ENCODE assay signal across 8 cellular contexts in genomic region chr16:57736419-57737281, GRCh38. TPM values are rescaled to one million over a fixed set of nuclear protein-coding genes. Genes with fewer than 3 reads are reported as not detected.
DNase-seq lines count a peak whose midpoint lies in the region; ATAC-seq, FAIRE-seq and TF ChIP-seq lines count a peak whose summit lies in the region.

No MANE protein-coding gene starts in this region.

- peak; percentile 88 for FAIRE-seq in K562 (lab: Jason Lieb, UNC)

- POLR2A ChIA-PET in K562 (lab: Yijun Ruan, JAX), result interaction anchor here (0.6 to 3.3 kb wide), 17 partner anchors 9 to 189 kb away, joined by 3 to 12 read pairs (median 3); partner anchors contain the start of gene DRC7

- peak overlapping the region; percentile 92 for H3K4me3 ChIP-seq in Jurkat, Clone E6-1 (ENCODE audit: low read length)
- H3K4me3 ChIP-seq in SU-DHL-6 (ENCODE audit: insufficient read depth, low read length, poor library complexity, severe bottlenecking) (peak overlapping the region; percentile 93), K562 (peak overlapping the region; percentile 67), skeletal muscle cell (ENCODE audit: low read depth, low read length) (peak overlapping the region; percentile 87)

- no peaks in the 10 kb centered on the region for H3F3A ChIP-seq in SU-DHL-6 (ENCODE audit: insufficient read depth)

- no peaks in the 10 kb centered on the region for H3K9me1 ChIP-seq in K562 (ENCODE audit: control insufficient read depth, insufficient read depth, low read length)

- H3K9me2 ChIP-seq in SU-DHL-6 (replicated peaks; ENCODE audit: insufficient read depth, low read length), result no peaks in the 10 kb centered on the region

- TF ChIP-seq POLR2A in K562 (conservative IDR thresholded peaks at IDR 0.05), result no peak

- intact Hi-C loops in K562 (cut with micrococcal nuclease), result loop anchor here (5.0 to 10.0 kb wide), 3 partner anchors 44 to 268 kb away; partner anchors contain the start of genes DRC7, USB1 and ZNF319

- H3K27me3 ChIP-seq in SU-DHL-6 (ENCODE audit: low read length) (no peaks in the 10 kb centered on the region), K562 (ENCODE audit: control insufficient read depth in 2 of 2, insufficient read depth in 2 of 2, low read length in 2 of 2) (no peaks in the 10 kb centered on the region)

- H3K36me3 ChIP-seq in SU-DHL-6 (ENCODE audit: low read length) (no peaks in the 10 kb centered on the region), K562 (ENCODE audit: control insufficient read depth, insufficient read depth, low read length) (peaks cover 17% of the 10 kb centered on the region; the same call in 1 of the 3 replicates)

- H3K4me1 ChIP-seq in K562 (replicated peaks in 1 of 2; ENCODE audit: control insufficient read depth in 2 of 2, insufficient read depth in 2 of 2, low read length in 2 of 2), result peaks cover 10 to 44% of the 10 kb centered on the region in 2 experiments; a peak in 3 of 5 replicates

- H3K27ac ChIP-seq in SU-DHL-6 (ENCODE audit: low read depth, low read length), result no peak overlapping the region
- peak overlapping the region; percentile 77 for H3K27ac ChIP-seq in K562 (ENCODE audit: extremely low read depth, low read depth, low read length)

- peak; percentile 26 for ATAC-seq in K562
- ATAC-seq in HG03432 (IDR thresholded peaks at IDR 0.05; ENCODE audit: unreplicated experiment), result no peak

- TF ChIP-seq CTCF in SU-DHL-6 (IDR thresholded peaks at IDR 0.05; ENCODE audit: insufficient read depth, low read length, poor library complexity, severe bottlenecking), result no peak
- peak; percentile 40 to 60 (median 49); a peak in 4 of 6 replicates for TF ChIP-seq CTCF in K562 (IDR thresholded peaks at IDR 0.05 in 2 of 3, conservative IDR thresholded peaks at IDR 0.05 in 1 of 3; ENCODE audit: insufficient read depth in 2 of 3, low read depth in 1 of 3, low read length in 3 of 3)

- H3K9ac ChIP-seq in SU-DHL-6 (ENCODE audit: low read length) (peak overlapping the region; percentile 75), K562 (ENCODE audit: insufficient read depth in 1 of 2, low read depth in 2 of 2, low read length in 2 of 2) (peak overlapping the region; percentile 89)

- CTCF ChIA-PET in K562 (lab: Yijun Ruan, JAX; ENCODE audit: low intra/inter-chr PET ratio), result interaction anchor here (0.7 to 3.6 kb wide), 3 partner anchors 76 to 436 kb away, joined by 3 to 19 read pairs (median 9); no protein-coding TSS in a partner anchor

- H4K20me1 ChIP-seq in SU-DHL-6 (ENCODE audit: low read depth, low read length) (no peaks in the 10 kb centered on the region), K562 (replicated peaks; ENCODE audit: control insufficient read depth, insufficient read depth, low read length) (no peaks in the 10 kb centered on the region)

- no TSS peak for BruUV-seq in K562 (replicated peaks; lab: Mats Ljungman, UMichigan)

- H3K4me2 ChIP-seq in SU-DHL-6 (ENCODE audit: low read depth, low read length, poor library complexity, severe bottlenecking) (peak overlapping the region; percentile 86), K562 (ENCODE audit: insufficient read depth, low read length) (peak overlapping the region; percentile 88)

- peak; percentile 59 to 66 for TF ChIP-seq RAD21 in K562 (CRISPR knock-in tag; conservative IDR thresholded peaks at IDR 0.05 in 1 of 2, IDR thresholded peaks at IDR 0.05 in 1 of 2)

- no peaks in the 10 kb centered on the region for H3K79me2 ChIP-seq in SU-DHL-6 (ENCODE audit: insufficient read depth, low read length)
- H3K79me2 ChIP-seq in K562 (ENCODE audit: control insufficient read depth, insufficient read depth, low read length), result peaks cover 17% of the 10 kb centered on the region

- WGBS in K562 (ENCODE audit: insufficient coverage, low coverage, missing lambda C conversion rate), result 6% methylated on average over 21 of the region's 21 CpGs

- DNase-seq in DMS 273 (lab: John Stamatoyannopoulos, UW; ENCODE audit: unreplicated experiment) (peak; percentile 87), K562 (ENCODE audit: extremely low read depth in 1 of 4, low spot score in 3 of 4) (peak; percentile 53 to 75 (median 54)), iPS-NIHi11 (ENCODE audit: low spot score) (peak; percentile 60), skeletal muscle cell (ENCODE audit: low read depth) (peak; percentile 47), NCI-H1048 (lab: John Stamatoyannopoulos, UW) (no peak)
- peak; percentile 65 for DNase-seq in Jurkat, Clone E6-1 (ENCODE audit: low read depth, low spot score)

- no peak for TF ChIP-seq EP300 in K562 (IDR thresholded peaks at IDR 0.05; ENCODE audit: low read length)

- H3K9me3 ChIP-seq in SU-DHL-6 (ENCODE audit: insufficient read depth, low read length), result peaks cover 8% of the 10 kb centered on the region; the same call in 1 of the 2 replicates
- 0 out of 2 replicates have a peak, but pooled peaks cover 3% of the 10 kb centered on the region for H3K9me3 ChIP-seq in K562 (replicated peaks; ENCODE audit: control insufficient read depth, insufficient read depth, low read depth, low read length)

- in situ Hi-C loops in K562 (cut with MboI), result no loop called here

- H2AFZ ChIP-seq in SU-DHL-6 (ENCODE audit: low read depth, low read length, severe bottlenecking) (no peak overlapping the region), K562 (ENCODE audit: low read depth, low read length) (peak overlapping the region; percentile 84)

TF ChIP-seq in K562, 482 proteins besides CTCF, POLR2A, EP300 and RAD21 (continues in another document):
- peak; percentile 42; the same call in 1 of the 2 replicates for TF ChIP-seq LCOR (CRISPR knock-in tag; IDR thresholded peaks at IDR 0.05)
- TF ChIP-seq FOXA3 (CRISPR knock-in tag; conservative IDR thresholded peaks at IDR 0.05 in 1 of 2, IDR thresholded peaks at IDR 0.05 in 1 of 2), result peak in 1 of 2 experiments; percentile 55; a peak in 2 of 4 replicates
- TF ChIP-seq HNRNPLL (IDR thresholded peaks at IDR 0.05; ENCODE audit: low read depth, low read length, poor library complexity, severe bottlenecking), result peak; percentile 66
- TF ChIP-seq FOXK2 (conservative IDR thresholded peaks at IDR 0.05 in 1 of 2, IDR thresholded peaks at IDR 0.05 in 1 of 2; ENCODE audit: low read depth in 2 of 2), result 0 out of 4 replicates have a peak, but pooled peaks of 1 of the 2 experiments have one; percentile 20
- no peak for TF ChIP-seq STAT5A (IDR thresholded peaks at IDR 0.05; ENCODE audit: borderline replicate concordance, low read length)
- no peak for TF ChIP-seq ZEB2 (IDR thresholded peaks at IDR 0.05)
- TF ChIP-seq MAX (CRISPR knock-in tag; IDR thresholded peaks at IDR 0.05), result peak; percentile 88
- TF ChIP-seq ZNF76 (CRISPR knock-in tag; IDR thresholded peaks at IDR 0.05; ENCODE audit: borderline replicate concordance), result 0 out of 2 replicates have a peak, but pooled peaks have one; percentile 8
- 0 out of 2 replicates have a peak, but pooled peaks have one; percentile 11 for TF ChIP-seq GABPA (tag; conservative IDR thresholded peaks at IDR 0.05; ENCODE audit: low read depth)
- TF ChIP-seq KAT7 (CRISPR knock-in tag; IDR thresholded peaks at IDR 0.05; ENCODE audit: borderline replicate concordance), result 0 out of 2 replicates have a peak, but pooled peaks have one; percentile 46

RNA-seq across cellular contexts. Expression of gene KATNB1, which starts 1.1 kb away (rescaled TPM):
- 45.6 TPM for polyA plus RNA-seq in Jurkat, Clone E6-1 (2012; ENCODE audit: insufficient read depth, insufficient read length)
- total RNA-seq in K562 (2011; cell fraction: chromatin; rRNA removed; ENCODE audit: low replicate concordance), result 32.2 and 108 TPM in 2 replicates
- 85.9 and 107 TPM in 2 replicates for total RNA-seq in K562 (2011; cell fraction: nucleolus; rRNA removed)
- total RNA-seq in K562 (2011; cell fraction: nucleoplasm; rRNA removed), result 35.6 and 47.7 TPM in 2 replicates
- total RNA-seq in K562 (2014; rRNA removed), result 41.7 and 49.9 TPM in 2 replicates
- total RNA-seq in K562 (2014; rRNA removed; fragmentation: Illumina TruSeq; extraction: Trizol), result 11.0 and 12.4 TPM in 2 replicates
- 16.2 and 19.2 TPM in 2 replicates for total RNA-seq in K562 (2015; rRNA removed; fragmentation: Illumina TruSeq; extraction: Trizol)
- total RNA-seq in K562 (2021), result 50.2 and 52.6 TPM in 2 replicates
- polyA plus RNA-seq in K562 (2011; rRNA removed), result 21.9 and 35.8 TPM in 2 replicates
- polyA plus RNA-seq in K562 (2011; cell fraction: cytosol; rRNA removed), result 23.3 and 42.8 TPM in 2 replicates
- 157 and 196 TPM in 2 replicates for polyA plus RNA-seq in K562 (2011; cell fraction: nucleus; rRNA removed)
- polyA plus RNA-seq in K562 (2012), result 32.5 and 46.3 TPM in 2 replicates
- polyA plus RNA-seq in K562 (2014; fragmentation: Illumina TruSeq; extraction: Trizol), result 34.2 and 55.7 TPM in 2 replicates
- 1 to 10 TPM; 1.2 to 2.6 TPM for polyA plus RNA-seq in K562 (2014; fragmentation: Nextera tagmentation; extraction: Ambion mirVana)
- 39.6 and 48.0 TPM in 2 replicates for polyA plus RNA-seq in K562 (2014; rRNA removed)
- 9.4 and 10.4 TPM in 2 replicates for polyA minus RNA-seq in K562 (2011; rRNA and poly(A)+ RNA removed)
- polyA minus RNA-seq in K562 (2011; cell fraction: cytosol; rRNA and poly(A)+ RNA removed), result 17.7 and 29.2 TPM in 2 replicates
- 35.1 and 38.8 TPM in 2 replicates for polyA minus RNA-seq in K562 (2011; cell fraction: nucleus; rRNA and poly(A)+ RNA removed)

RNA-seq across cellular contexts. Expression of gene DRC7, which starts 42.0 kb away (rescaled TPM):
- 2.0 TPM for polyA plus RNA-seq in Jurkat, Clone E6-1 (2012; ENCODE audit: insufficient read depth, insufficient read length)
- 0.90 and 1.9 TPM in 2 replicates for total RNA-seq in K562 (2011; cell fraction: chromatin; rRNA removed; ENCODE audit: low replicate concordance)
- total RNA-seq in K562 (2011; cell fraction: nucleolus; rRNA removed), result not detected in 2 replicates
- total RNA-seq in K562 (2011; cell fraction: nucleoplasm; rRNA removed), result 0.15 TPM in 1 of 2 replicates, not detected in the other
- total RNA-seq in K562 (2014; rRNA removed) (0.09 TPM in 1 of 2 replicates, not detected in the other), K562 (2014; rRNA removed; fragmentation: Illumina TruSeq; extraction: Trizol) (0.04 TPM in 1 of 2 replicates, not detected in the other), K562 (2015; rRNA removed; fragmentation: Illumina TruSeq; extraction: Trizol) (0.19 and 0.33 TPM in 2 replicates), K562 (2021) (0.22 and 0.24 TPM in 2 replicates)
- polyA plus RNA-seq in K562 (2011; rRNA removed) (0.13 and 0.53 TPM in 2 replicates), K562 (2014; fragmentation: Illumina TruSeq; extraction: Trizol) (0.12 and 0.29 TPM in 2 replicates), K562 (2014; fragmentation: Nextera tagmentation; extraction: Ambion mirVana) (not detected), K562 (2014; rRNA removed) (not detected in 2 replicates)
- polyA plus RNA-seq in K562 (2011; cell fraction: cytosol; rRNA removed), result 0.07 and 0.40 TPM in 2 replicates
- 0.65 and 1.0 TPM in 2 replicates for polyA plus RNA-seq in K562 (2011; cell fraction: nucleus; rRNA removed)
- 0.51 and 1.4 TPM in 2 replicates for polyA plus RNA-seq in K562 (2012)
- 0.35 and 0.69 TPM in 2 replicates for polyA minus RNA-seq in K562 (2011; rRNA and poly(A)+ RNA removed)
- not detected in 2 replicates for polyA minus RNA-seq in K562 (2011; cell fraction: cytosol; rRNA and poly(A)+ RNA removed)
- 0.27 and 0.67 TPM in 2 replicates for polyA minus RNA-seq in K562 (2011; cell fraction: nucleus; rRNA and poly(A)+ RNA removed)
